29 cellular contexts compared by ENCODE assay signal in the genomic region with DNA sequence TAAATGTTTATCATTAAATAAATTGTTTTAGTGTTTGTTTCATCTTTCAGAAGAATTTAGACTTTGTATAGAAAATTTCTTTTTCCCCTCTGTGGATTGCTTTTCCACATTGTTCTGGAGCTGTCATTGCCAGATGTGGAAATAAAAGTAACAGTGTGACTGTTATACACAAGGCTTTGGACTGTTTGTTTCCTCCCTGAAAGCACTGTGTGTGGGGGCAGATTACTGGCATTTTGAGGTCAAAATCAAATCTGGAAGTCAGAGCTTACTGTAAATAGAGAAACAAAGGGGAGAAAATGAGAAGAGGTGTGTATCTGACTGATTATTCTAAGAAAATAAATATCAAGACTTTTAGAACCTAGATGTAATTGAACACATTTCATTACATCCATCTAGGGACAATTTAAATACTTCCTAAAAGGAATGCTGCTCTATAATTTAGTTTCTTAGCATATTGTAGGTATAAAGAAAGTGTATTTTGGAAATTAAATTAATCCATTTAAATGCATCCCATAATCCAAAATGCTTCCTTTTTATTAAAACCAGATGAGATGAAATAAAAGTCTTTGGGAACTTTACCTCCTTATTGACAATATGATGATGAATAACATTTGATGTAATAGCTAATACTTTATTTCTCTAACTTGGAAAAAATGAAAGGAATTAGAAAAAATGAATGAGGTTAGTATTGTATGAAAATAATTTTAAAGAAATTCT.
"Had no signal": no experiment of that assay in that cellular context is flagged by ENCODE, and none has a peak within 500 bp of the region (broad histone marks: within the 10 kb centered on the region; RNA-seq: fewer than 3 reads in every experiment).

No MANE protein-coding gene starts in this region.

- DNase-seq: activated CD4-positive, alpha-beta memory T cell treated with anti-CD3 and anti-CD28 coated beads for 36 hours; activated CD4-positive, alpha-beta T cell treated with anti-CD3 and anti-CD28 coated beads, Interleukin-2, amount 10 ng/mL, durations not matched to agents 24 days and 14 days; activated CD4-positive, CD25-positive, alpha-beta regulatory T cell treated with anti-CD3 and anti-CD28 coated beads, Interleukin-2, amount 50 U/mL, for 72 hours; activated CD8-positive, alpha-beta memory T cell treated with anti-CD3 and anti-CD28 coated beads for 24 hours; activated gamma-delta T cell; activated naive CD4-positive, alpha-beta T cell treated with anti-CD3 and anti-CD28 coated beads, Interleukin-2, amount 50 U/mL, for 16 hours; activated naive CD8-positive, alpha-beta T cell treated with anti-CD3 and anti-CD28 coated beads, Interleukin-2, amount 10 ng/mL, durations not matched to agents 7 days and 5 days; activated T-cell treated with anti-CD3 and anti-CD28 coated beads, Interleukin-2, amount 50 U/mL, for 4 hours; amniotic stem cell; MG63; NCI-H1105; NCI-H1436; NCI-H1694 treated with DMSO at 0.1 percent for 48 hours; NCI-H2029 treated with DMSO at 0.1 percent for 48 hours; NCI-H510A treated with DMSO at 0.1 percent for 48 hours; NCI-H69; NK-92 treated with Interleukin-12 subunit alpha and Interleukin-12 subunit beta, amount 100 ng/mL, for 24 hours; OCI-M1; SHP77; T-helper 17 cell; T-helper 9 cell had no signal

- ATAC-seq: activated T-cell treated with anti-CD3 and anti-CD28 coated beads, Interleukin-2, amount 50 U/mL, for 4 hours; activated T-helper 17 cell treated with anti-CD3 and anti-CD28 coated beads, Interleukin-2, amount 50 U/mL, for 72 hours; Panc1; T-helper 17 cell; WTC11 had no signal

- H3K4me3 ChIP-seq: MG63, SJSA1 had no signal

- H3K9me3 ChIP-seq: MG63, SJSA1 had no signal

- FAIRE-seq: astrocyte had no signal

- H3K27ac ChIP-seq: RWPE1, SJSA1 had no signal

- H3K27me3 Mint-ChIP-seq: activated CD4-positive, alpha-beta memory T cell treated with anti-CD3 and anti-CD28 coated beads for 36 hours; activated CD4-positive, alpha-beta T cell treated with anti-CD3 and anti-CD28 coated beads, Interleukin-2, amount 10 ng/mL, durations not matched to agents 24 days and 14 days; activated naive CD8-positive, alpha-beta T cell treated with anti-CD3 and anti-CD28 coated beads, Interleukin-2, amount 10 ng/mL, durations not matched to agents 7 days and 5 days; activated T-helper 17 cell treated with anti-CD3 and anti-CD28 coated beads, Interleukin-2, amount 50 U/mL, for 72 hours; brain; central memory CD8-positive, alpha-beta T cell; T-helper 17 cell had no signal

- H3K27ac Mint-ChIP-seq: activated CD4-positive, alpha-beta memory T cell treated with anti-CD3 and anti-CD28 coated beads for 36 hours; activated CD4-positive, alpha-beta T cell treated with anti-CD3 and anti-CD28 coated beads, Interleukin-2, amount 10 ng/mL, durations not matched to agents 24 days and 14 days; activated naive CD8-positive, alpha-beta T cell treated with anti-CD3 and anti-CD28 coated beads, Interleukin-2, amount 10 ng/mL, durations not matched to agents 7 days and 5 days; activated T-helper 17 cell treated with anti-CD3 and anti-CD28 coated beads, Interleukin-2, amount 50 U/mL, for 72 hours; brain; T-helper 17 cell; WTC11 had no signal

- H3K27me3 ChIP-seq: MG63, SJSA1 had no signal

- H3K4me3 Mint-ChIP-seq: activated CD4-positive, alpha-beta memory T cell treated with anti-CD3 and anti-CD28 coated beads for 36 hours; activated CD4-positive, alpha-beta T cell treated with anti-CD3 and anti-CD28 coated beads, Interleukin-2, amount 10 ng/mL, durations not matched to agents 24 days and 14 days; activated naive CD8-positive, alpha-beta T cell treated with anti-CD3 and anti-CD28 coated beads, Interleukin-2, amount 10 ng/mL, durations not matched to agents 7 days and 5 days; activated T-cell treated with anti-CD3 and anti-CD28 coated beads, Interleukin-2, amount 50 U/mL, for 4 hours; activated T-helper 17 cell treated with anti-CD3 and anti-CD28 coated beads, Interleukin-2, amount 50 U/mL, for 72 hours; brain; central memory CD8-positive, alpha-beta T cell; T-helper 17 cell; WTC11 had no signal

- H3K4me1 Mint-ChIP-seq: activated naive CD8-positive, alpha-beta T cell treated with anti-CD3 and anti-CD28 coated beads, Interleukin-2, amount 10 ng/mL, durations not matched to agents 7 days and 5 days; activated T-helper 17 cell treated with anti-CD3 and anti-CD28 coated beads, Interleukin-2, amount 50 U/mL, for 72 hours; brain; central memory CD8-positive, alpha-beta T cell had no signal

- H3K4me1 ChIP-seq: SJSA1 had no signal

- H3K9me3 Mint-ChIP-seq: activated CD4-positive, alpha-beta memory T cell treated with anti-CD3 and anti-CD28 coated beads for 36 hours; activated naive CD8-positive, alpha-beta T cell treated with anti-CD3 and anti-CD28 coated beads, Interleukin-2, amount 10 ng/mL, durations not matched to agents 7 days and 5 days; activated T-cell treated with anti-CD3 and anti-CD28 coated beads, Interleukin-2, amount 50 U/mL, for 4 hours; activated T-helper 17 cell treated with anti-CD3 and anti-CD28 coated beads, Interleukin-2, amount 50 U/mL, for 72 hours; brain; central memory CD8-positive, alpha-beta T cell; WTC11 had no signal
